In genomic region chr3:114299421-114299820, GRCh38 we compare ENCODE assay signal across 8 cellular contexts. TPM values are rescaled to one million over a fixed set of nuclear protein-coding genes. Genes with fewer than 3 reads are reported as not detected.
DNase-seq lines count a peak whose midpoint lies in the region; ATAC-seq, FAIRE-seq and TF ChIP-seq lines count a peak whose summit lies in the region.

No MANE protein-coding gene starts in this region.

- H3K9ac ChIP-seq in liver (ENCODE audit: low read depth in 1 of 2, low read length in 2 of 2), result no peak overlapping the region

- H3K4me2 ChIP-seq in A549, result peak overlapping the region; percentile 64

- H3K27ac ChIP-seq in A549, result 0 out of 6 replicates have a peak overlapping the region, but pooled peaks of 1 of the 2 experiments have one; percentile 40
- H3K27ac ChIP-seq in liver (ENCODE audit: low read depth in 1 of 2, low read length in 2 of 2), result no peak overlapping the region

- H3K4me1 ChIP-seq in A549, result no peaks in the 10 kb centered on the region
- H3K4me1 ChIP-seq in liver (ENCODE audit: control insufficient read depth in 4 of 4, insufficient read depth in 4 of 4, low read length in 3 of 4), result no peaks in the 10 kb centered on the region

- TF ChIP-seq CTCF in A549 (IDR thresholded peaks at IDR 0.05) (peak; percentile 58), GM10266 (IDR thresholded peaks at IDR 0.05; ENCODE audit: control insufficient read depth, insufficient read depth, low read depth, missing control alignments) (peak; percentile 31), liver (IDR thresholded peaks at IDR 0.05; ENCODE audit: low read depth, low read length, missing input control) (peak; percentile 20)

- peak; percentile 58 to 79 for DNase-seq in A549 (ENCODE audit: low read depth in 1 of 2, low spot score in 1 of 2)
- DNase-seq in GM10266 (ENCODE audit: extremely low spot score), result no peak
- DNase-seq in NCI-H1930 (lab: John Stamatoyannopoulos, UW), result peak; percentile 5 to 11
- peak; percentile 25 for DNase-seq in activated naive CD4-positive, alpha-beta T cell treated with anti-CD3 and anti-CD28 coated beads, Interleukin-2, amount 50 U/mL, for 16 hours
- DNase-seq in NCI-H1105 (lab: John Stamatoyannopoulos, UW), result no peak

- POLR2A ChIA-PET in A549 (lab: Yijun Ruan, JAX), result no interaction called here

- H3K4me3 ChIP-seq in A549 (0 out of 3 replicates have a peak overlapping the region, but pooled peaks have one; percentile 8), liver (ENCODE audit: low read depth in 1 of 3, low read length in 3 of 3) (no peak overlapping the region)

- TF ChIP-seq RAD21 in A549 (conservative IDR thresholded peaks at IDR 0.05 in 1 of 2, IDR thresholded peaks at IDR 0.05 in 1 of 2) (peak; percentile 48; a peak in 3 of 5 replicates), liver (IDR thresholded peaks at IDR 0.05) (peak; percentile 24 to 54)

- CTCF ChIA-PET in A549 (lab: Yijun Ruan, JAX), result interaction anchor here (0.6 to 2.8 kb wide), 14 partner anchors 8 to 157 kb away, joined by 3 to 15 read pairs (median 5); no protein-coding TSS in a partner anchor

- peak; percentile 95 to 99 for ATAC-seq in A549
- no peak for ATAC-seq in GM21423 (IDR thresholded peaks at IDR 0.05; ENCODE audit: unreplicated experiment)
- ATAC-seq in GM18861 (IDR thresholded peaks at IDR 0.05; ENCODE audit: unreplicated experiment), result no peak

- no peak for TF ChIP-seq EP300 in A549 (IDR thresholded peaks at IDR 0.05)

- 1% methylated on average over 7 of the region's 13 CpGs for WGBS in A549 (ENCODE audit: missing lambda C conversion rate)
- 77% methylated on average over 13 of the region's 13 CpGs for WGBS in liver

- no peak for FAIRE-seq in A549 (lab: Jason Lieb, UNC)

- H3K9me3 ChIP-seq in A549 (no peaks in the 10 kb centered on the region), liver (ENCODE audit: control insufficient read depth in 4 of 4, low read length in 3 of 4) (no peaks in the 10 kb centered on the region)

- no peaks in the 10 kb centered on the region for H3K36me3 ChIP-seq in liver (ENCODE audit: control insufficient read depth in 4 of 4, insufficient read depth in 3 of 4, low read depth in 1 of 4, low read length in 3 of 4)

- no peak for TF ChIP-seq POLR2A in A549 (IDR thresholded peaks at IDR 0.05; ENCODE audit: low read length)

- H3K27me3 ChIP-seq in liver (ENCODE audit: control insufficient read depth in 4 of 4, insufficient read depth in 4 of 4, low read length in 3 of 4), result no peaks in the 10 kb centered on the region

TF ChIP-seq in A549, 52 proteins besides CTCF, POLR2A, EP300 and RAD21:
- TF ChIP-seq SMC3 (IDR thresholded peaks at IDR 0.05) (peak; percentile 63), SREBF2 (IDR thresholded peaks at IDR 0.05) (no peak), PBX3 (IDR thresholded peaks at IDR 0.05) (no peak), E2F6 (IDR thresholded peaks at IDR 0.05; ENCODE audit: borderline replicate concordance, low read depth) (no peak)

TF ChIP-seq in liver, 16 proteins besides CTCF, POLR2A, EP300 and RAD21:
- TF ChIP-seq RXRA (IDR thresholded peaks at IDR 0.05), result no peak
- TF ChIP-seq ZBTB33 (IDR thresholded peaks at IDR 0.05), result no peak
- no peak for TF ChIP-seq GABPA (IDR thresholded peaks at IDR 0.05 in 1 of 2, conservative IDR thresholded peaks at IDR 0.05 in 1 of 2)
- no peak for TF ChIP-seq MAX (IDR thresholded peaks at IDR 0.05)
- TF ChIP-seq HNF4A (conservative IDR thresholded peaks at IDR 0.05), result no peak
- no peak for TF ChIP-seq TAF1 (conservative IDR thresholded peaks at IDR 0.05)
- TF ChIP-seq FOXA2 (IDR thresholded peaks at IDR 0.05), result no peak
- no peak for TF ChIP-seq JUND (IDR thresholded peaks at IDR 0.05)
- TF ChIP-seq HNF4G (IDR thresholded peaks at IDR 0.05), result no peak
- no peak for TF ChIP-seq SP1 (IDR thresholded peaks at IDR 0.05)
- TF ChIP-seq ATF3 (IDR thresholded peaks at IDR 0.05), result no peak
- TF ChIP-seq EGR1 (IDR thresholded peaks at IDR 0.05; ENCODE audit: low read depth in 2 of 2), result no peak
- TF ChIP-seq YY1 (IDR thresholded peaks at IDR 0.05), result no peak
- TF ChIP-seq REST (IDR thresholded peaks at IDR 0.05), result no peak
- no peak for TF ChIP-seq NR2F2 (IDR thresholded peaks at IDR 0.05)

RNA-seq across cellular contexts. Expression of gene TIGIT, which starts 5.6 kb away (rescaled TPM):
- not detected in 2 replicates for polyA plus RNA-seq in A549 (2011; rRNA removed)
- not detected in 2 replicates for polyA plus RNA-seq in A549 (2012; cell fraction: cytosol; rRNA removed)
- polyA plus RNA-seq in A549 (2012; cell fraction: nucleus; rRNA removed), result not detected in 2 replicates
- polyA plus RNA-seq in A549 (2017; fragmentation: RNase III; extraction: RNeasy Plus Mini Kit Qiagen cat#74134 plus additional on column Dnase treatment), result not detected in 3 replicates
- not detected in 2 replicates for polyA minus RNA-seq in A549 (2011; rRNA and poly(A)+ RNA removed)
- total RNA-seq in liver, result under 1 TPM; 0.51 to 0.92 TPM
- under 1 TPM; 0.06 to 0.24 TPM for polyA plus RNA-seq in liver

Comparison
In these comparisons a context has a peak if more than half of its experiments do, and no peak if none do; other contexts are left out.
1. ATAC-seq: peak in A549 (2 of 2); none in GM21423 (single experiment) and GM18861 (single experiment).
2. DNase-seq: peak in A549 (2 of 2), NCI-H1930 (2 of 2) and activated naive CD4-positive, alpha-beta T cell treated with anti-CD3 and anti-CD28 coated beads, Interleukin-2, amount 50 U/mL, for 16 hours (single experiment); none in GM10266 (single experiment) and NCI-H1105 (single experiment).
3. Peak in every context shown above with its lines, with median percentiles within 50 percentile points of each other: CTCF ChIP-seq.